ENCODE assay signal across 7 cellular contexts in the genomic region with DNA sequence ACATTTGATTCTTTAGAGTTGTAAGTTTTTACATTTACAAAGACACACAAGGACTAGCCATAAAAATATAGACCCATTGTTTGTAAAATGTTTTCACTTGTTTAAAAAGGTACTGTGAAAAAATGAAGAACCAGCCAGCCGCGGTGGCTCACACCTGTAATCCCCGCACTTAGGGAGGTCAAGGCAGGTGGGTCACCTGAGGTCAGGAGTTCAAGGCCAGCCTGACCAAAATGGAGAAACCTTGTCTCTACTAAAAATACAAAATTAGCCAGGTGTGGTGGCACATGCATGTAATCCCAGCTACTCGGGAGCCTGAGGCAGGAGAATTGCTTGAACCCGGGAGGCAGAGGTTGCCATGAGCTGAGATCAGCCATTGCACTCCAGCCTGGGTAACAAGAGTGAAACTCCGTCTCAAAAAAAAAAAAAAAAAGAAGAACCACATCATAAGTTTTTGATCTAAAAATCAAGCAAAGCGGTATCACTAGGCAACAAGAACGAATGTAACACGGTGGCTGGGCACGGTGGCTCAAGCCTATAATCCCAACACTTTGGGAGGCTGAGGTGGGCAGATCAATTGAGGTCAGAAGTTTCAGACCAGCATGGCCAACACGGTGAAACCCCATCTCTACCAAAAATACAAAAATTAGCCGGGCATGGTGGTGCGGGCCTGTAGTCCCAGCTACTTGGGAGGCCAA. TPM values are rescaled to one million over a fixed set of nuclear protein-coding genes. Genes with fewer than 3 reads are reported as not detected.
DNase-seq lines count a peak whose midpoint lies in the region; ATAC-seq and TF ChIP-seq lines count a peak whose summit lies in the region.
"Not testable (repeated sequence)": the region's sequence is repeated elsewhere in the genome, so short reads cannot be mapped to it uniquely, and the experiment has no call there.

No MANE protein-coding gene starts in this region.

- intact Hi-C loops in CD8-positive, alpha-beta T cell (cut with DNase I, micrococcal nuclease) = loop anchor here in 1 of 2 experiments (10.0 kb wide), 1 partner anchor 547 kb away; a partner anchor contains a TSS
- intact Hi-C loops in activated CD4-positive, alpha-beta T cell treated with anti-CD3 and anti-CD28 coated beads for 36 hours (cut with DNase I, micrococcal nuclease) = loop anchor here in 1 of 2 experiments (2.0 to 5.0 kb wide), 2 partner anchors 13 to 75 kb away; no protein-coding TSS in a partner anchor

- CTCF ChIA-PET in CD8-positive, alpha-beta T cell (lab: Charles Lee) = interaction anchor here (0.6 kb wide), 1 partner anchor 1022 kb away, joined by 3 read pairs; a partner anchor contains a TSS
- CTCF ChIA-PET in activated CD4-positive, alpha-beta T cell treated with anti-CD3 and anti-CD28 coated beads for 36 hours (lab: Charles Lee) = interaction anchor here (1.2 to 1.8 kb wide), 4 partner anchors 13 to 62 kb away, joined by 3 to 6 read pairs (median 4); no protein-coding TSS in a partner anchor

- H3K9me3 ChIP-seq in CD8-positive, alpha-beta T cell (ENCODE audit: low read length); OCI-LY1 (ENCODE audit: low read length): not testable (repeated sequence)

- H3K27me3 ChIP-seq in CD8-positive, alpha-beta T cell (ENCODE audit: insufficient read depth, low read length); OCI-LY1 (ENCODE audit: insufficient read depth, low read length): not testable (repeated sequence)

- H2AFZ ChIP-seq in OCI-LY1 (ENCODE audit: low read length) = not testable (repeated sequence)

- not testable (repeated sequence) for H3K9me2 ChIP-seq in OCI-LY1 (ENCODE audit: low read depth, low read length)

- H3K4me1 Mint-ChIP-seq in CD8-positive, alpha-beta T cell (ENCODE audit: low read depth) = peaks cover 76% of the 10 kb centered on the region
- peaks cover 74% of the 10 kb centered on the region for H3K4me1 Mint-ChIP-seq in activated CD4-positive, alpha-beta T cell treated with anti-CD3 and anti-CD28 coated beads for 36 hours
- H3K4me1 Mint-ChIP-seq in activated T-cell treated with anti-CD3 and anti-CD28 coated beads, Interleukin-2, amount 50 U/mL, for 4 hours (ENCODE audit: low read depth) = peaks cover 76% of the 10 kb centered on the region
- H3K4me1 Mint-ChIP-seq in activated naive CD8-positive, alpha-beta T cell treated with anti-CD3 and anti-CD28 coated beads, Interleukin-2, amount 10 ng/mL, durations not matched to agents 7 days and 5 days = peaks cover 50% of the 10 kb centered on the region
- H3K4me1 Mint-ChIP-seq in immature natural killer cell = peaks cover 73 to 87% of the 10 kb centered on the region in 2 donors
- H3K4me1 Mint-ChIP-seq in progenitor cell of endocrine pancreas (ENCODE audit: low read depth) = peaks cover 11% of the 10 kb centered on the region

- H3K27ac ChIP-seq in CD8-positive, alpha-beta T cell (ENCODE audit: low read depth, low read length) = peak overlapping the region; percentile 52
- H3K27ac ChIP-seq in OCI-LY1 (ENCODE audit: low read depth, low read length, poor library complexity, severe bottlenecking) = peak overlapping the region; percentile 94

- peaks cover 72% of the 10 kb centered on the region for H3K4me1 ChIP-seq in CD8-positive, alpha-beta T cell (ENCODE audit: insufficient read depth, low read length)
- H3K4me1 ChIP-seq in OCI-LY1 (ENCODE audit: insufficient read depth, low read length, severe bottlenecking) = peaks cover 98% of the 10 kb centered on the region

- H3K4me2 ChIP-seq in OCI-LY1 (ENCODE audit: low read length) = peak overlapping the region; percentile 66

- H4K20me1 ChIP-seq in OCI-LY1 (ENCODE audit: insufficient read depth, low read length) = not testable (repeated sequence)

- not testable (repeated sequence) for H3K9me3 Mint-ChIP-seq in CD8-positive, alpha-beta T cell; activated CD4-positive, alpha-beta T cell treated with anti-CD3 and anti-CD28 coated beads for 36 hours (ENCODE audit: low read depth); activated T-cell treated with anti-CD3 and anti-CD28 coated beads, Interleukin-2, amount 50 U/mL, for 4 hours; activated naive CD8-positive, alpha-beta T cell treated with anti-CD3 and anti-CD28 coated beads, Interleukin-2, amount 10 ng/mL, durations not matched to agents 7 days and 5 days; immature natural killer cell; progenitor cell of endocrine pancreas (ENCODE audit: low read depth)

- H3K27ac Mint-ChIP-seq in CD8-positive, alpha-beta T cell = peak overlapping the region; percentile 91
- H3K27ac Mint-ChIP-seq in activated CD4-positive, alpha-beta T cell treated with anti-CD3 and anti-CD28 coated beads for 36 hours = peak overlapping the region; percentile 77
- H3K27ac Mint-ChIP-seq in activated naive CD8-positive, alpha-beta T cell treated with anti-CD3 and anti-CD28 coated beads, Interleukin-2, amount 10 ng/mL, durations not matched to agents 7 days and 5 days = peak overlapping the region; percentile 74
- peak overlapping the region; percentile 81 to 91 (median 86) for H3K27ac Mint-ChIP-seq in immature natural killer cell
- H3K27ac Mint-ChIP-seq in progenitor cell of endocrine pancreas = peak overlapping the region; percentile 59

- peaks cover 92% of the 10 kb centered on the region for H3K79me2 ChIP-seq in OCI-LY1 (ENCODE audit: insufficient read depth, low read length)

- H3K36me3 ChIP-seq in CD8-positive, alpha-beta T cell (ENCODE audit: insufficient read depth, low read length) = not testable (repeated sequence)
- H3K36me3 ChIP-seq in OCI-LY1 (ENCODE audit: insufficient read depth, low read length) = peaks cover 46% of the 10 kb centered on the region

- TF ChIP-seq CTCF in CD8-positive, alpha-beta T cell (IDR thresholded peaks at IDR 0.05); OCI-LY1 (IDR thresholded peaks at IDR 0.05; ENCODE audit: low read length); progenitor cell of endocrine pancreas (IDR thresholded peaks at IDR 0.05; ENCODE audit: unreplicated experiment): not testable (repeated sequence)

- peak overlapping the region; percentile 37 for H3K4me3 ChIP-seq in CD8-positive, alpha-beta T cell (ENCODE audit: low read depth, low read length)
- peak overlapping the region; percentile 14 for H3K4me3 ChIP-seq in OCI-LY1 (ENCODE audit: low read depth, low read length, poor library complexity, severe bottlenecking)

- H3K4me3 Mint-ChIP-seq in CD8-positive, alpha-beta T cell = peak overlapping the region; percentile 60
- peak overlapping the region; percentile 37 for H3K4me3 Mint-ChIP-seq in activated CD4-positive, alpha-beta T cell treated with anti-CD3 and anti-CD28 coated beads for 36 hours
- H3K4me3 Mint-ChIP-seq in activated T-cell treated with anti-CD3 and anti-CD28 coated beads, Interleukin-2, amount 50 U/mL, for 4 hours = peak overlapping the region; percentile 42
- peak overlapping the region; percentile 67 for H3K4me3 Mint-ChIP-seq in activated naive CD8-positive, alpha-beta T cell treated with anti-CD3 and anti-CD28 coated beads, Interleukin-2, amount 10 ng/mL, durations not matched to agents 7 days and 5 days
- peak overlapping the region; percentile 48 to 76 (median 66) for H3K4me3 Mint-ChIP-seq in immature natural killer cell
- not testable (repeated sequence) for H3K4me3 Mint-ChIP-seq in progenitor cell of endocrine pancreas (ENCODE audit: low read depth)

- not testable (repeated sequence) for H3K27me3 Mint-ChIP-seq in CD8-positive, alpha-beta T cell (ENCODE audit: low read depth); activated CD4-positive, alpha-beta T cell treated with anti-CD3 and anti-CD28 coated beads for 36 hours; activated T-cell treated with anti-CD3 and anti-CD28 coated beads, Interleukin-2, amount 50 U/mL, for 4 hours (ENCODE audit: low read depth); activated naive CD8-positive, alpha-beta T cell treated with anti-CD3 and anti-CD28 coated beads, Interleukin-2, amount 10 ng/mL, durations not matched to agents 7 days and 5 days; immature natural killer cell (ENCODE audit: low read depth in 3 of 3); progenitor cell of endocrine pancreas

- ATAC-seq in CD8-positive, alpha-beta T cell = peak; percentile 22
- ATAC-seq in activated CD4-positive, alpha-beta T cell treated with anti-CD3 and anti-CD28 coated beads for 36 hours = peak; percentile 31
- not testable (repeated sequence) for ATAC-seq in activated T-cell treated with anti-CD3 and anti-CD28 coated beads, Interleukin-2, amount 50 U/mL, for 4 hours
- peak; percentile 34 for ATAC-seq in activated naive CD8-positive, alpha-beta T cell treated with anti-CD3 and anti-CD28 coated beads, Interleukin-2, amount 10 ng/mL, durations not matched to agents 7 days and 5 days (ENCODE audit: low read depth)

- DNase-seq in CD8-positive, alpha-beta T cell = peak in 3 of 7 experiments; percentile 22 to 40 (median 24)
- DNase-seq in activated CD4-positive, alpha-beta T cell treated with anti-CD3 and anti-CD28 coated beads for 36 hours = peak; percentile 43
- not testable (repeated sequence) for DNase-seq in activated T-cell treated with anti-CD3 and anti-CD28 coated beads, Interleukin-2, amount 50 U/mL, for 4 hours; immature natural killer cell; progenitor cell of endocrine pancreas (ENCODE audit: low spot score, unreplicated experiment)
- peak; percentile 33 for DNase-seq in activated naive CD8-positive, alpha-beta T cell treated with anti-CD3 and anti-CD28 coated beads, Interleukin-2, amount 10 ng/mL, durations not matched to agents 7 days and 5 days

- peaks cover 58% of the 10 kb centered on the region for H3K36me3 Mint-ChIP-seq in CD8-positive, alpha-beta T cell
- peaks cover 62% of the 10 kb centered on the region for H3K36me3 Mint-ChIP-seq in activated CD4-positive, alpha-beta T cell treated with anti-CD3 and anti-CD28 coated beads for 36 hours (ENCODE audit: low read depth)
- peaks cover 34% of the 10 kb centered on the region for H3K36me3 Mint-ChIP-seq in activated T-cell treated with anti-CD3 and anti-CD28 coated beads, Interleukin-2, amount 50 U/mL, for 4 hours (ENCODE audit: insufficient read depth)
- peaks cover 46% of the 10 kb centered on the region for H3K36me3 Mint-ChIP-seq in activated naive CD8-positive, alpha-beta T cell treated with anti-CD3 and anti-CD28 coated beads, Interleukin-2, amount 10 ng/mL, durations not matched to agents 7 days and 5 days
- H3K36me3 Mint-ChIP-seq in immature natural killer cell (peaks cover 0 to 24% (median 10%) of the 10 kb centered on the region in 3 donors), progenitor cell of endocrine pancreas (ENCODE audit: insufficient read depth) (peaks cover 23% of the 10 kb centered on the region)

- peak overlapping the region; percentile 1; the same call in 1 of the 2 replicates for H3K9ac ChIP-seq in OCI-LY1 (ENCODE audit: low read length)

- H3F3A ChIP-seq in OCI-LY1 (ENCODE audit: insufficient read depth, low read length) = peaks cover 10% of the 10 kb centered on the region; the same call in 1 of the 2 replicates

- POLR2A ChIA-PET in CD8-positive, alpha-beta T cell (lab: Charles Lee) = interaction anchor here (0.6 to 1.7 kb wide), 4 partner anchors 35 to 143 kb away, joined by 3 to 5 read pairs (median 4); no protein-coding TSS in a partner anchor
- POLR2A ChIA-PET in activated CD4-positive, alpha-beta T cell treated with anti-CD3 and anti-CD28 coated beads for 36 hours (lab: Charles Lee) = interaction anchor here (1.0 to 1.4 kb wide), 2 partner anchors 14 kb away, joined by 4 to 11 read pairs; a partner anchor contains a TSS
- POLR2A ChIA-PET in activated naive CD8-positive, alpha-beta T cell treated with anti-CD3 and anti-CD28 coated beads, Interleukin-2, amount 10 ng/mL, durations not matched to agents 7 days and 5 days (lab: Charles Lee) = interaction anchor here (0.6 to 1.6 kb wide), 3 partner anchors 15 to 67 kb away, joined by 4 to 5 read pairs (median 4); a partner anchor contains a TSS

RNA-seq across cellular contexts. Expression of a gene that starts 14.4 kb away (rescaled TPM):
- 100 to 1,000 TPM; 173 to 185 TPM for total RNA-seq in CD8-positive, alpha-beta T cell
- total RNA-seq in activated CD4-positive, alpha-beta T cell treated with anti-CD3 and anti-CD28 coated beads for 36 hours = 10 to 100 TPM; 45.9 to 47.3 TPM
- 10 to 100 TPM; 45.7 to 54.9 (median 47.2) TPM for total RNA-seq in activated T-cell treated with anti-CD3 and anti-CD28 coated beads, Interleukin-2, amount 50 U/mL, for 4 hours
- total RNA-seq in activated naive CD8-positive, alpha-beta T cell treated with anti-CD3 and anti-CD28 coated beads, Interleukin-2, amount 10 ng/mL, durations not matched to agents 7 days and 5 days = 10 to 100 TPM; 91.6 to 94.2 TPM
- 10 to 100 TPM; 40.0 to 58.3 (median 51.7) TPM for polyA plus RNA-seq in immature natural killer cell
- total RNA-seq in progenitor cell of endocrine pancreas = 39.2 and 41.1 TPM in 2 replicates
